In genomic region chr7:97390052-97390451, GRCh38 we compare ENCODE assay signal across 37 cellular contexts.
"Had no signal": no experiment of that assay in that cellular context is flagged by ENCODE, and none has a peak within 500 bp of the region (broad histone marks: within the 10 kb centered on the region; RNA-seq: fewer than 3 reads in every experiment).

No MANE protein-coding gene starts in this region.

- ATAC-seq: activated CD8-positive, alpha-beta T cell treated with anti-CD3 and anti-CD28 coated beads for 36 hours; activated naive CD4-positive, alpha-beta T cell treated with anti-CD3 and anti-CD28 coated beads, Interleukin-2, amount 50 U/mL, for 72 hours; activated T-cell treated with anti-CD3 and anti-CD28 coated beads, Interleukin-2, amount 50 U/mL, for 4 hours; activated T-cell treated with anti-CD3 and anti-CD28 coated beads, Interleukin-2, amount 50 U/mL, for 72 hours; activated T-helper 17 cell treated with anti-CD3 and anti-CD28 coated beads, Interleukin-2, amount 50 U/mL, for 72 hours; body of pancreas had no signal

- H3K27ac ChIP-seq: adrenal gland, body of pancreas, brain microvascular endothelial cell, breast epithelium, VCaP had no signal

- DNase-seq: activated B cell treated with CpG ODN at 0.5 μM for 24 hours; activated CD4-positive, alpha-beta memory T cell treated with anti-CD3 and anti-CD28 coated beads for 36 hours; activated CD4-positive, alpha-beta T cell treated with anti-CD3 and anti-CD28 coated beads for 4 hours; activated CD4-positive, alpha-beta T cell treated with anti-CD3 and anti-CD28 coated beads, Interleukin-2, amount 10 ng/mL, durations not matched to agents 24 days and 14 days; activated CD4-positive, alpha-beta T cell treated with anti-CD3 and anti-CD28 coated beads, Interleukin-2, amount 50 U/mL, for 1 hour; activated CD4-positive, alpha-beta T cell treated with anti-CD3 and anti-CD28 coated beads, Interleukin-2, amount 50 U/mL, for 4 hours; activated CD4-positive, CD25-positive, alpha-beta regulatory T cell treated with anti-CD3 and anti-CD28 coated beads, Interleukin-2, amount 50 U/mL, for 72 hours; activated CD8-positive, alpha-beta memory T cell treated with anti-CD3 and anti-CD28 coated beads, Interleukin-2, amount 50 U/mL, for 4 hours; activated CD8-positive, alpha-beta T cell treated with anti-CD3 and anti-CD28 coated beads for 36 hours; activated effector memory CD4-positive, alpha-beta T cell treated with anti-CD3 and anti-CD28 coated beads, Interleukin-2, amount 50 U/mL, for 16 hours; activated gamma-delta T cell treated with Interleukin-2 at 50 U/mL for 16 hours; activated naive CD4-positive, alpha-beta T cell; activated naive CD4-positive, alpha-beta T cell treated with anti-CD3 and anti-CD28 coated beads for 36 hours; activated naive CD4-positive, alpha-beta T cell treated with anti-CD3 and anti-CD28 coated beads, Interleukin-2, amount 50 U/mL, for 16 hours; activated naive CD8-positive, alpha-beta T cell treated with anti-CD3 and anti-CD28 coated beads for 36 hours; activated T-cell treated with anti-CD3 and anti-CD28 coated beads for 4 hours; activated T-cell treated with anti-CD3 and anti-CD28 coated beads, Interleukin-2, amount 50 U/mL, for 1 hour; activated T-cell treated with anti-CD3 and anti-CD28 coated beads, Interleukin-2, amount 50 U/mL, for 4 hours; activated T-cell treated with anti-CD3 and anti-CD28 coated beads, Interleukin-2, amount 50 U/mL, for 72 hours; adrenal gland; amniotic stem cell; aorta; body of pancreas; brain microvascular endothelial cell; central memory CD4-positive, alpha-beta T cell; T-helper 1 cell; T-helper 2 cell; T-helper 9 cell had no signal

- H3K4me3 ChIP-seq: adrenal gland, body of pancreas, breast epithelium had no signal

- H3K9me3 ChIP-seq: adrenal gland, body of pancreas had no signal

- H3K4me3 Mint-ChIP-seq: activated B cell treated with CpG ODN at 0.5 μM for 24 hours; activated CD4-positive, alpha-beta memory T cell treated with anti-CD3 and anti-CD28 coated beads for 36 hours; activated CD4-positive, alpha-beta T cell treated with anti-CD3 and anti-CD28 coated beads, Interleukin-2, amount 10 ng/mL, durations not matched to agents 24 days and 14 days; activated CD8-positive, alpha-beta T cell treated with anti-CD3 and anti-CD28 coated beads for 36 hours; activated naive CD4-positive, alpha-beta T cell treated with anti-CD3 and anti-CD28 coated beads for 36 hours; activated naive CD8-positive, alpha-beta T cell treated with anti-CD3 and anti-CD28 coated beads for 36 hours; activated T-cell treated with anti-CD3 and anti-CD28 coated beads, Interleukin-2, amount 50 U/mL, for 4 hours; activated T-cell treated with anti-CD3 and anti-CD28 coated beads, Interleukin-2, amount 50 U/mL, for 72 hours; activated T-helper 1 cell treated with anti-CD3 and anti-CD28 coated beads, Interleukin-12 subunit alpha, Interleukin-12 subunit beta, Interleukin-2, Interleukin-4 antibody, amounts not matched to agents 30 ng/mL and 10 ng/mL and 1 ng/mL, durations not matched to agents 14 hours and 24 hours and 36 hours; activated T-helper 17 cell treated with anti-CD3 and anti-CD28 coated beads, Interleukin-2, amount 50 U/mL, for 72 hours; T-helper 1 cell treated with Interleukin-12 subunit alpha and Interleukin-12 subunit beta and Interleukin-4 antibody, amounts not matched to agents 30 μg/mL and 1 μg/mL, for 36 hours; T-helper 2 cell treated with Interferon-gamma antibody and Interleukin-4, amounts not matched to agents 5 μg/mL and 100 μg/mL, for 36 hours had no signal

- H3K36me3 Mint-ChIP-seq: activated CD4-positive, alpha-beta memory T cell treated with anti-CD3 and anti-CD28 coated beads for 36 hours; activated naive CD4-positive, alpha-beta T cell treated with anti-CD3 and anti-CD28 coated beads, Interleukin-2, amount 50 U/mL, for 72 hours; activated naive CD8-positive, alpha-beta T cell treated with anti-CD3 and anti-CD28 coated beads for 36 hours had no signal

- H3K4me1 ChIP-seq: adrenal gland, body of pancreas, breast epithelium had no signal

- H3K27me3 ChIP-seq: adrenal gland, body of pancreas, brain microvascular endothelial cell, breast epithelium had no signal

- H3K4me1 Mint-ChIP-seq: activated B cell treated with CpG ODN at 0.5 μM for 24 hours; activated CD4-positive, alpha-beta T cell treated with anti-CD3 and anti-CD28 coated beads, Interleukin-2, amount 10 ng/mL, durations not matched to agents 24 days and 14 days; activated naive CD8-positive, alpha-beta T cell treated with anti-CD3 and anti-CD28 coated beads for 36 hours; activated T-helper 17 cell treated with anti-CD3 and anti-CD28 coated beads, Interleukin-2, amount 50 U/mL, for 72 hours had no signal

- FAIRE-seq: astrocyte, TTC549 had no signal

- H3K36me3 ChIP-seq: adrenal gland, brain microvascular endothelial cell, breast epithelium had no signal

- H3K27ac Mint-ChIP-seq: activated B cell treated with CpG ODN at 0.5 μM for 24 hours; activated CD4-positive, alpha-beta memory T cell treated with anti-CD3 and anti-CD28 coated beads for 36 hours; activated CD4-positive, alpha-beta T cell treated with anti-CD3 and anti-CD28 coated beads, Interleukin-2, amount 10 ng/mL, durations not matched to agents 24 days and 14 days; activated CD8-positive, alpha-beta T cell treated with anti-CD3 and anti-CD28 coated beads for 36 hours; activated naive CD4-positive, alpha-beta T cell treated with anti-CD3 and anti-CD28 coated beads for 36 hours; activated naive CD4-positive, alpha-beta T cell treated with anti-CD3 and anti-CD28 coated beads, Interleukin-2, amount 50 U/mL, for 72 hours; activated naive CD8-positive, alpha-beta T cell treated with anti-CD3 and anti-CD28 coated beads for 36 hours; activated T-cell treated with anti-CD3 and anti-CD28 coated beads, Interleukin-2, amount 50 U/mL, for 72 hours; activated T-helper 1 cell treated with anti-CD3 and anti-CD28 coated beads, Interleukin-12 subunit alpha, Interleukin-12 subunit beta, Interleukin-2, Interleukin-4 antibody, amounts not matched to agents 30 ng/mL and 10 ng/mL and 1 ng/mL, durations not matched to agents 14 hours and 24 hours and 36 hours; activated T-helper 17 cell treated with anti-CD3 and anti-CD28 coated beads, Interleukin-2, amount 50 U/mL, for 72 hours; T-helper 1 cell treated with Interleukin-12 subunit alpha and Interleukin-12 subunit beta and Interleukin-4 antibody, amounts not matched to agents 30 μg/mL and 1 μg/mL, for 36 hours; T-helper 2 cell treated with Interferon-gamma antibody and Interleukin-4, amounts not matched to agents 5 μg/mL and 100 μg/mL, for 36 hours had no signal

- H3K9me3 Mint-ChIP-seq: activated CD4-positive, alpha-beta memory T cell treated with anti-CD3 and anti-CD28 coated beads for 36 hours; activated CD4-positive, alpha-beta T cell treated with anti-CD3 and anti-CD28 coated beads, Interleukin-2, amount 10 ng/mL, durations not matched to agents 24 days and 14 days; activated CD8-positive, alpha-beta T cell treated with anti-CD3 and anti-CD28 coated beads for 36 hours; activated naive CD4-positive, alpha-beta T cell treated with anti-CD3 and anti-CD28 coated beads for 36 hours; activated naive CD4-positive, alpha-beta T cell treated with anti-CD3 and anti-CD28 coated beads, Interleukin-2, amount 50 U/mL, for 72 hours; activated T-cell treated with anti-CD3 and anti-CD28 coated beads, Interleukin-2, amount 50 U/mL, for 4 hours; activated T-cell treated with anti-CD3 and anti-CD28 coated beads, Interleukin-2, amount 50 U/mL, for 72 hours; activated T-helper 1 cell treated with anti-CD3 and anti-CD28 coated beads, Interleukin-12 subunit alpha, Interleukin-12 subunit beta, Interleukin-2, Interleukin-4 antibody, amounts not matched to agents 30 ng/mL and 10 ng/mL and 1 ng/mL, durations not matched to agents 14 hours and 24 hours and 36 hours; activated T-helper 17 cell treated with anti-CD3 and anti-CD28 coated beads, Interleukin-2, amount 50 U/mL, for 72 hours; T-helper 1 cell treated with Interleukin-12 subunit alpha and Interleukin-12 subunit beta and Interleukin-4 antibody, amounts not matched to agents 30 μg/mL and 1 μg/mL, for 36 hours; T-helper 2 cell treated with Interferon-gamma antibody and Interleukin-4, amounts not matched to agents 5 μg/mL and 100 μg/mL, for 36 hours had no signal

- H3K27me3 Mint-ChIP-seq: activated B cell treated with CpG ODN at 0.5 μM for 24 hours; activated CD4-positive, alpha-beta memory T cell treated with anti-CD3 and anti-CD28 coated beads for 36 hours; activated CD4-positive, alpha-beta T cell treated with anti-CD3 and anti-CD28 coated beads, Interleukin-2, amount 10 ng/mL, durations not matched to agents 24 days and 14 days; activated CD8-positive, alpha-beta T cell treated with anti-CD3 and anti-CD28 coated beads for 36 hours; activated naive CD8-positive, alpha-beta T cell treated with anti-CD3 and anti-CD28 coated beads for 36 hours had no signal
